In the genomic region with DNA sequence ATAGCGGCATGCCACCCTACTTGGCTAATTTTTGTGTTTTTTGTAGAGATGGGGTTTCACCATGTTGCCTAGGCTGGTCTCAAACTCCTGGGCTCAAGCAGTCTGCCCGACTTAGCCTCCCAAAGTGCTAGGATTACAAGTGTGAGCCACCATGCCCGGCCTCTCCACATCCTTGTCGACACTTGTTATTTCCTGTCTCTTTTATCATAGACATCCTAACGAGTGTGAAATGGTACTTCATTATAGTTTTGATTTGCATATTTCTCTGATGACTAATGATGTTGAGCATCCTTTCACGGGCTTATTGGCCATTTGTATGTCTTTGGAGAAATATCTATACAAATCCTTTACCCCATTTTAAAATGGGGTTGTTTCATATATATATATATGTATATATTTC, we compare ENCODE assay signal across 8 cellular contexts.
"Had no signal": no experiment of that assay in that cellular context is flagged by ENCODE, and none has a peak within 500 bp of the region (broad histone marks: within the 10 kb centered on the region; RNA-seq: fewer than 3 reads in every experiment).

No MANE protein-coding gene starts in this region.

- DNase-seq: activated effector memory CD4-positive, alpha-beta T cell treated with anti-CD3 and anti-CD28 coated beads, Interleukin-2, amount 50 U/mL, for 16 hours; endodermal cell; heart left ventricle; right cardiac atrium; substantia nigra; uterus had no signal

- H3K27me3 Mint-ChIP-seq: stimulated activated memory B cell treated with anti-CD40 and anti-IgM and Interleukin-4, amounts not matched to agents 10 μg/mL and 1 μg/mL and 100 μg/mL, for 72 hours had no signal

- H3K4me1 Mint-ChIP-seq: endodermal cell, WTC11 had no signal

- H3K9me3 Mint-ChIP-seq: endodermal cell; stimulated activated memory B cell treated with anti-CD40 and anti-IgM and Interleukin-4, amounts not matched to agents 10 μg/mL and 1 μg/mL and 100 μg/mL, for 72 hours; WTC11 had no signal

- H3K4me3 Mint-ChIP-seq: endodermal cell; stimulated activated memory B cell treated with anti-CD40 and anti-IgM and Interleukin-4, amounts not matched to agents 10 μg/mL and 1 μg/mL and 100 μg/mL, for 72 hours; WTC11 had no signal

- H3K27ac Mint-ChIP-seq: endodermal cell; stimulated activated memory B cell treated with anti-CD40 and anti-IgM and Interleukin-4, amounts not matched to agents 10 μg/mL and 1 μg/mL and 100 μg/mL, for 72 hours; WTC11 had no signal

- ATAC-seq: heart left ventricle; right cardiac atrium; stimulated activated memory B cell treated with anti-CD40 and anti-IgM and Interleukin-4, amounts not matched to agents 10 μg/mL and 1 μg/mL and 100 μg/mL, for 72 hours; WTC11 had no signal
